ENCODE assay signal across 27 cellular contexts in genomic region chr2:240501531-240501991, GRCh38. TPM values are rescaled to one million over a fixed set of nuclear protein-coding genes. Genes with fewer than 3 reads are reported as not detected.
DNase-seq lines count a peak whose midpoint lies in the region; ATAC-seq and TF ChIP-seq lines count a peak whose summit lies in the region.
"Had no signal": no experiment of that assay in that cellular context is flagged by ENCODE, and none has a peak within 500 bp of the region (broad histone marks: within the 10 kb centered on the region; RNA-seq: fewer than 3 reads in every experiment).

No MANE protein-coding gene starts in this region.

- H3K4me2 ChIP-seq in SK-N-SH, result no peak overlapping the region
- H3K4me2 ChIP-seq: GM23338 had no signal

- no peaks in the 10 kb centered on the region for H4K20me1 ChIP-seq in SK-N-SH (ENCODE audit: insufficient read depth)

- no peaks in the 10 kb centered on the region for H3K4me1 Mint-ChIP-seq in osteocyte (ENCODE audit: unreplicated experiment)
- H3K4me1 Mint-ChIP-seq: activated T-helper 17 cell treated with anti-CD3 and anti-CD28 coated beads, Interleukin-2, amount 50 U/mL, for 72 hours; CD4-positive, CD25-positive, alpha-beta regulatory T cell; GM23338 had no signal

- DNase-seq in SK-N-SH (peak; percentile 10), osteocyte (ENCODE audit: extremely low spot score, unreplicated experiment) (peak; percentile 77), GDM1 (lab: John Stamatoyannopoulos, UW) (no peak), SKM-1 treated with dmso at 0.1 percent for 144 hours (lab: John Stamatoyannopoulos, UW; ENCODE audit: unreplicated experiment) (no peak)
- peak; percentile 1 for DNase-seq in stimulated activated CD4-positive, alpha-beta T cell treated with anti-CD3 and anti-CD28 coated beads, Interleukin-4, amount 100 ng/mL, for 24 hours
- DNase-seq in stimulated activated CD4-positive, alpha-beta T cell treated with anti-CD3 and anti-CD28 coated beads, Interleukin-12 subunit alpha, Interleukin-12 subunit beta, amount 100 ng/mL, for 4 hours, result no peak
- DNase-seq: activated CD4-positive, alpha-beta T cell treated with anti-CD3 and anti-CD28 coated beads for 4 hours; CD4-positive, CD25-positive, alpha-beta regulatory T cell; EL; foreskin keratinocyte; midbrain; NCI-H1694; occipital lobe; stimulated activated CD4-positive, alpha-beta T cell treated with anti-CD3 and anti-CD28 coated beads, Interleukin-4, amount 100 ng/mL, for 1 hour; stimulated activated naive B cell treated with anti-CD40 and anti-IgM and Interleukin-4, amounts not matched to agents 10 μg/mL and 1 μg/mL and 100 μg/mL, for 72 hours had no signal

- TF ChIP-seq RAD21 in SK-N-SH (IDR thresholded peaks at IDR 0.05; ENCODE audit: low read length), result no peak

- H3F3A ChIP-seq in SK-N-SH (replicated peaks; ENCODE audit: insufficient read depth), result no peaks in the 10 kb centered on the region

- ATAC-seq in SK-N-SH treated with all-trans-retinoic acid at 6 μM for 48 hours (no peak), HG03457 (IDR thresholded peaks at IDR 0.05; ENCODE audit: unreplicated experiment) (no peak)
- ATAC-seq: activated T-helper 17 cell treated with anti-CD3 and anti-CD28 coated beads, Interleukin-2, amount 50 U/mL, for 72 hours; esophagus mucosa; foreskin keratinocyte; GM23338; left lung; naive thymus-derived CD8-positive, alpha-beta T cell; stimulated activated naive B cell treated with anti-CD40 and anti-IgM and Interleukin-4, amounts not matched to agents 10 μg/mL and 1 μg/mL and 100 μg/mL, for 72 hours had no signal

- POLR2A ChIA-PET in SK-N-SH (lab: Yijun Ruan, JAX), result no interaction called here

- no peaks in the 10 kb centered on the region for H3K27me3 ChIP-seq in SK-N-SH (ENCODE audit: insufficient read depth)
- H3K27me3 ChIP-seq: cardiac muscle cell, foreskin keratinocyte, left lung, suprapubic skin had no signal

- H3K4me3 Mint-ChIP-seq in osteocyte (ENCODE audit: unreplicated experiment), result no peak overlapping the region
- H3K4me3 Mint-ChIP-seq: activated naive CD8-positive, alpha-beta T cell; activated T-helper 17 cell treated with anti-CD3 and anti-CD28 coated beads, Interleukin-2, amount 50 U/mL, for 72 hours; CD4-positive, CD25-positive, alpha-beta regulatory T cell; GM23338; naive thymus-derived CD8-positive, alpha-beta T cell; stimulated activated naive B cell treated with anti-CD40 and anti-IgM and Interleukin-4, amounts not matched to agents 10 μg/mL and 1 μg/mL and 100 μg/mL, for 72 hours; T-helper 2 cell treated with Interferon-gamma antibody and Interleukin-4, amounts not matched to agents 5 μg/mL and 100 μg/mL, for 36 hours had no signal

- TF ChIP-seq CTCF in SK-N-SH (IDR thresholded peaks at IDR 0.05), result no peak
- no peak for TF ChIP-seq CTCF in osteocyte (IDR thresholded peaks at IDR 0.05)

- H3K9ac ChIP-seq in SK-N-SH, result no peak overlapping the region

- H3K79me2 ChIP-seq in SK-N-SH (ENCODE audit: insufficient read depth), result no peaks in the 10 kb centered on the region

- no peak overlapping the region for H3K27ac ChIP-seq in SK-N-SH (ENCODE audit: low read depth in 2 of 2, low read length in 1 of 2)
- H3K27ac ChIP-seq: 22Rv1, cardiac muscle cell, foreskin keratinocyte, left lung, suprapubic skin had no signal

- no peak for TF ChIP-seq EP300 in SK-N-SH (IDR thresholded peaks at IDR 0.05; ENCODE audit: borderline replicate concordance in 1 of 2, low read depth in 1 of 2, low read length in 1 of 2)

- no peaks in the 10 kb centered on the region for H3K9me3 ChIP-seq in SK-N-SH
- H3K9me3 ChIP-seq: left lung, suprapubic skin had no signal

- no peak overlapping the region for H3K27ac Mint-ChIP-seq in osteocyte (ENCODE audit: unreplicated experiment)
- H3K27ac Mint-ChIP-seq: activated naive CD8-positive, alpha-beta T cell; activated T-helper 17 cell treated with anti-CD3 and anti-CD28 coated beads, Interleukin-2, amount 50 U/mL, for 72 hours; CD4-positive, CD25-positive, alpha-beta regulatory T cell; GM23338; stimulated activated naive B cell treated with anti-CD40 and anti-IgM and Interleukin-4, amounts not matched to agents 10 μg/mL and 1 μg/mL and 100 μg/mL, for 72 hours; T-helper 2 cell treated with Interferon-gamma antibody and Interleukin-4, amounts not matched to agents 5 μg/mL and 100 μg/mL, for 36 hours had no signal

- CTCF ChIA-PET in SK-N-SH (lab: Yijun Ruan, JAX), result no interaction called here

- H3K4me3 ChIP-seq in SK-N-SH (ENCODE audit: low read depth in 2 of 2, low read length in 1 of 2), result no peak overlapping the region
- H3K4me3 ChIP-seq: cardiac muscle cell, GM23338, left lung, suprapubic skin had no signal

- peaks cover 12% of the 10 kb centered on the region for H3K36me3 Mint-ChIP-seq in osteocyte (ENCODE audit: unreplicated experiment)

- 95% methylated on average over 12 of the region's 13 CpGs for WGBS in SK-N-SH (ENCODE audit: low lambda C conversion rate)

- no peak overlapping the region for H2AFZ ChIP-seq in SK-N-SH (ENCODE audit: low read depth)
- H2AFZ ChIP-seq: GM23338 had no signal

- no peaks in the 10 kb centered on the region for H3K9me2 ChIP-seq in SK-N-SH

- H3K27me3 Mint-ChIP-seq in osteocyte (ENCODE audit: unreplicated experiment), result no peaks in the 10 kb centered on the region
- H3K27me3 Mint-ChIP-seq: activated naive CD8-positive, alpha-beta T cell; activated T-helper 17 cell treated with anti-CD3 and anti-CD28 coated beads, Interleukin-2, amount 50 U/mL, for 72 hours; CD4-positive, CD25-positive, alpha-beta regulatory T cell; naive thymus-derived CD8-positive, alpha-beta T cell; stimulated activated naive B cell treated with anti-CD40 and anti-IgM and Interleukin-4, amounts not matched to agents 10 μg/mL and 1 μg/mL and 100 μg/mL, for 72 hours had no signal

- no peaks in the 10 kb centered on the region for H3K9me3 Mint-ChIP-seq in osteocyte (ENCODE audit: unreplicated experiment)
- H3K9me3 Mint-ChIP-seq: activated T-helper 17 cell treated with anti-CD3 and anti-CD28 coated beads, Interleukin-2, amount 50 U/mL, for 72 hours; naive thymus-derived CD8-positive, alpha-beta T cell; T-helper 2 cell treated with Interferon-gamma antibody and Interleukin-4, amounts not matched to agents 5 μg/mL and 100 μg/mL, for 36 hours had no signal

- no peaks in the 10 kb centered on the region for H3K4me1 ChIP-seq in SK-N-SH (ENCODE audit: control insufficient read depth in 1 of 2, insufficient read depth in 2 of 2, low read depth in 1 of 2, low read length in 1 of 2)
- H3K4me1 ChIP-seq: foreskin keratinocyte, left lung, suprapubic skin had no signal

- peaks cover 0 to 11% of the 10 kb centered on the region in 2 experiments for H3K36me3 ChIP-seq in SK-N-SH (replicated peaks in 1 of 2; ENCODE audit: control insufficient read depth in 1 of 2, insufficient read depth in 2 of 2, low read length in 1 of 2)
- H3K36me3 ChIP-seq: cardiac muscle cell had no signal

TF ChIP-seq in SK-N-SH, 30 proteins besides CTCF, POLR2A, EP300 and RAD21 (continues in another document):
- TF ChIP-seq TCF12 (IDR thresholded peaks at IDR 0.05) (no peak), GABPA (IDR thresholded peaks at IDR 0.05; ENCODE audit: low read depth) (no peak), SMC3 (IDR thresholded peaks at IDR 0.05; ENCODE audit: low read depth, low read length) (no peak), RFX5 (IDR thresholded peaks at IDR 0.05; ENCODE audit: low read length) (no peak), EZH2phosphoT487 (IDR thresholded peaks at IDR 0.05; ENCODE audit: borderline replicate concordance, low read depth) (no peak), RXRA (IDR thresholded peaks at IDR 0.05; ENCODE audit: borderline replicate concordance, low read depth) (no peak), USF2 (IDR thresholded peaks at IDR 0.05; ENCODE audit: borderline replicate concordance, low read depth, low read length) (no peak)
- TF ChIP-seq, protein P1, sequence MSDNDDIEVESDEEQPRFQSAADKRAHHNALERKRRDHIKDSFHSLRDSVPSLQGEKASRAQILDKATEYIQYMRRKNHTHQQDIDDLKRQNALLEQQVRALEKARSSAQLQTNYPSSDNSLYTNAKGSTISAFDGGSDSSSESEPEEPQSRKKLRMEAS (IDR thresholded peaks at IDR 0.05; ENCODE audit: low read depth), result no peak

TF ChIP-seq in SK-N-SH treated with all-trans-retinoic acid at 6 μM for 48 hours, 23 proteins besides CTCF, POLR2A, EP300 and RAD21:
- no peak for TF ChIP-seq GLIS3 (CRISPR knock-in tag; IDR thresholded peaks at IDR 0.05)
- TF ChIP-seq, protein P2, sequence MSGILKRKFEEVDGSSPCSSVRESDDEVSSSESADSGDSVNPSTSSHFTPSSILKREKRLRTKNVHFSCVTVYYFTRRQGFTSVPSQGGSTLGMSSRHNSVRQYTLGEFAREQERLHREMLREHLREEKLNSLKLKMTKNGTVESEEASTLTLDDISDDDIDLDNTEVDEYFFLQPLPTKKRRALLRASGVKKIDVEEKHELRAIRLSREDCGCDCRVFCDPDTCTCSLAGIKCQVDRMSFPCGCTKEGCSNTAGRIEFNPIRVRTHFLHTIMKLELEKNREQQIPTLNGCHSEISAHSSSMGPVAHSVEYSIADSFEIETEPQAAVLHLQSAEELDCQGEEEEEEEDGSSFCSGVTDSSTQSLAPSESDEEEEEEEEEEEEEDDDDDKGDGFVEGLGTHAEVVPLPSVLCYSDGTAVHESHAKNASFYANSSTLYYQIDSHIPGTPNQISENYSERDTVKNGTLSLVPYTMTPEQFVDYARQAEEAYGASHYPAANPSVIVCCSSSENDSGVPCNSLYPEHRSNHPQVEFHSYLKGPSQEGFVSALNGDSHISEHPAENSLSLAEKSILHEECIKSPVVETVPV (CRISPR knock-in tag; IDR thresholded peaks at IDR 0.05), result no peak
- no peak for TF ChIP-seq OSR1 (CRISPR knock-in tag; IDR thresholded peaks at IDR 0.05)
- no peak for TF ChIP-seq PPARA (CRISPR knock-in tag; IDR thresholded peaks at IDR 0.05; ENCODE audit: borderline replicate concordance)

RNA-seq across cellular contexts. Expression of gene ANKMY1, which starts 56.2 kb away (rescaled TPM):
- polyA plus RNA-seq in SK-N-SH (2012; rRNA removed), result 12.1 and 15.9 TPM in 2 replicates
- polyA plus RNA-seq in SK-N-SH (2012; cell fraction: cytosol; rRNA removed), result 5.0 and 7.1 TPM in 2 replicates
- polyA plus RNA-seq in SK-N-SH (2012; cell fraction: nucleus; rRNA removed), result 56.7 and 59.6 TPM in 2 replicates
- total RNA-seq in osteocyte, result 16.9 and 28.5 TPM in 2 replicates

RNA-seq across cellular contexts. Expression of gene DUSP28, which starts 58.6 kb away (rescaled TPM):
- 4.1 and 6.4 TPM in 2 replicates for polyA plus RNA-seq in SK-N-SH (2012; rRNA removed)
- 5.2 and 5.8 TPM in 2 replicates for polyA plus RNA-seq in SK-N-SH (2012; cell fraction: cytosol; rRNA removed)
- polyA plus RNA-seq in SK-N-SH (2012; cell fraction: nucleus; rRNA removed), result 4.5 and 5.9 TPM in 2 replicates
- 3.8 and 5.9 TPM in 2 replicates for total RNA-seq in osteocyte

Comparison
In these comparisons a context has a peak if more than half of its experiments do, and no peak if none do; other contexts are left out.
1. DNase-seq: peak in SK-N-SH (single experiment), stimulated activated CD4-positive, alpha-beta T cell treated with anti-CD3 and anti-CD28 coated beads, Interleukin-4, amount 100 ng/mL, for 24 hours (single experiment) and osteocyte (single experiment); none in stimulated activated CD4-positive, alpha-beta T cell treated with anti-CD3 and anti-CD28 coated beads, Interleukin-12 subunit alpha, Interleukin-12 subunit beta, amount 100 ng/mL, for 4 hours (single experiment), GDM1 (single experiment) and SKM-1 treated with dmso at 0.1 percent for 144 hours (single experiment).